ENCODE assay signal across 27 cellular contexts in genomic region chr18:46587568-46587967, GRCh38.
"Had no signal": no experiment of that assay in that cellular context is flagged by ENCODE, and none has a peak within 500 bp of the region (broad histone marks: within the 10 kb centered on the region; RNA-seq: fewer than 3 reads in every experiment).

No MANE protein-coding gene starts in this region.

- H3K27me3 ChIP-seq: left lung, ovary, stomach, testis, tibial artery, upper lobe of right lung had no signal

- DNase-seq: hypothalamus; immature natural killer cell; kidney; left colon; left lung; lower lobe of right lung; mammary epithelial cell; mesenchymal stem cell; naive thymus-derived CD8-positive, alpha-beta T cell; nucleus accumbens; ovary; posterior cingulate gyrus; retina; right cardiac atrium; stimulated activated CD4-positive, alpha-beta T cell treated with anti-CD3 and anti-CD28 coated beads, Interleukin-12 subunit alpha, Interleukin-12 subunit beta, amount 100 ng/mL, for 4 hours; stimulated activated CD4-positive, alpha-beta T cell treated with anti-CD3 and anti-CD28 coated beads, Interleukin-15, amount 100 ng/mL, for 24 hours; stimulated activated CD4-positive, alpha-beta T cell treated with anti-CD3 and anti-CD28 coated beads, Interleukin-2, amount 100 ng/mL, for 24 hours; stimulated activated CD4-positive, alpha-beta T cell treated with anti-CD3 and anti-CD28 coated beads, Interleukin-4, amount 100 ng/mL, for 1 hour; stimulated activated naive B cell treated with anti-CD40 and anti-IgM and Interleukin-4, amounts not matched to agents 10 μg/mL and 1 μg/mL and 100 μg/mL, for 72 hours; stimulated activated naive CD8-positive, alpha-beta T cell treated with anti-CD3 and anti-CD28 coated beads, Interleukin-15, Interleukin-2, amounts not matched to agents 100 U/mL and 50 U/mL, for 24 hours; stomach; testis; tibial artery; trophoblast cell; upper lobe of right lung had no signal

- H3K4me1 ChIP-seq: left lung, lower lobe of right lung, prostate gland, testis, tibial artery, upper lobe of right lung had no signal

- H3K27ac ChIP-seq: left lung, lower lobe of right lung, ovary, prostate gland, skin epidermis, stomach, testis, tibial artery, upper lobe of right lung had no signal

- H3K4me3 ChIP-seq: left lung, lower lobe of right lung, ovary, prostate gland, skin epidermis, stomach, testis, tibial artery, upper lobe of right lung had no signal

- H3K9me3 ChIP-seq: left lung, lower lobe of right lung, ovary, prostate gland, stomach, testis, tibial artery, upper lobe of right lung had no signal

- H3K36me3 ChIP-seq: left lung, lower lobe of right lung, ovary, prostate gland, stomach, tibial artery, upper lobe of right lung had no signal
